In genomic region chr12:115118177-115118724, GRCh38 we compare ENCODE assay signal across 32 cellular contexts.
"Had no signal": no experiment of that assay in that cellular context is flagged by ENCODE, and none has a peak within 500 bp of the region (broad histone marks: within the 10 kb centered on the region; RNA-seq: fewer than 3 reads in every experiment).

No MANE protein-coding gene starts in this region.

- H3K4me2 ChIP-seq: SK-N-SH had no signal

- DNase-seq: activated CD4-positive, alpha-beta memory T cell treated with anti-CD3 and anti-CD28 coated beads, Interleukin-2, amount 10 ng/mL, durations not matched to agents 7 days and 5 days; activated CD4-positive, alpha-beta T cell treated with anti-CD3 and anti-CD28 coated beads for 36 hours; activated CD4-positive, alpha-beta T cell treated with anti-CD3 and anti-CD28 coated beads, Interleukin-2, amount 50 U/mL, for 1 hour; activated gamma-delta T cell; activated naive CD4-positive, alpha-beta T cell treated with anti-CD3 and anti-CD28 coated beads for 36 hours; activated T-cell treated with anti-CD3 and anti-CD28 coated beads for 4 hours; activated T-cell treated with anti-CD3 and anti-CD28 coated beads, Interleukin-2, amount 50 U/mL, for 48 hours; anterior cingulate cortex; caudate nucleus; MG63; MV-4-11; NCI-H1092 treated with DMSO at 0.1 percent for 48 hours; NCI-H1417 treated with DMSO at 0.1 percent for 48 hours; NCI-H1694; NCI-H2029; NCI-H2107; NCI-H2171 treated with DMSO at 0.1 percent for 48 hours; NCI-H345; NCI-H510A treated with DMSO at 0.1 percent for 48 hours; NCI-H69; NK-92 treated with Interleukin-12 subunit alpha and Interleukin-12 subunit beta, amount 100 ng/mL, for 24 hours; OCI-M1; Right ventricle myocardium superior; RPMI8226; SJCRH30; SK-N-SH; T-helper 1 cell had no signal

- H3K9ac ChIP-seq: SK-N-SH had no signal

- H3K36me3 ChIP-seq: breast epithelium, MG63, SJCRH30 had no signal

- ATAC-seq: activated CD4-positive, alpha-beta T cell treated with anti-CD3 and anti-CD28 coated beads for 36 hours; activated T-helper 17 cell treated with anti-CD3 and anti-CD28 coated beads, Interleukin-2, amount 50 U/mL, for 72 hours; K562; Panc1 had no signal

- H3K9me3 ChIP-seq: breast epithelium, MG63, SJCRH30, SK-N-SH had no signal

- FAIRE-seq: K562 had no signal

- H3K4me1 ChIP-seq: breast epithelium, SJCRH30 had no signal

- H3K4me3 ChIP-seq: breast epithelium, K562, MG63, SJCRH30 had no signal

- H3K27me3 ChIP-seq: breast epithelium, MG63, SJCRH30 had no signal

- H3K27ac ChIP-seq: breast epithelium, SJCRH30, VCaP had no signal
